6 cellular contexts compared by ENCODE assay signal in genomic region chr11:82396639-82397038, GRCh38.
DNase-seq lines count a peak whose midpoint lies in the region; ATAC-seq and TF ChIP-seq lines count a peak whose summit lies in the region.
"Not testable (repeated sequence)": the region's sequence is repeated elsewhere in the genome, so short reads cannot be mapped to it uniquely, and the experiment has no call there.

No MANE protein-coding gene starts in this region.

- H3K27ac ChIP-seq in lower lobe of right lung: not testable (repeated sequence)

- ATAC-seq in left ventricle myocardium superior, lower lobe of right lung: not testable (repeated sequence)

- not testable (repeated sequence) for TF ChIP-seq RAD21 in Ishikawa (IDR thresholded peaks at IDR 0.05; ENCODE audit: low read depth)

- intact Hi-C loops in MCF 10A (cut with micrococcal nuclease); left ventricle myocardium superior (cut with micrococcal nuclease); lower lobe of right lung (cut with DNase I): not testable (repeated sequence)

- peaks cover 15% of the 10 kb centered on the region for H3K9me3 Mint-ChIP-seq in MCF 10A (ENCODE audit: unreplicated experiment)

- POLR2A ChIA-PET in MCF 10A (lab: Yijun Ruan, JAX): not testable (repeated sequence)

- H3K27me3 ChIP-seq in lower lobe of right lung (ENCODE audit: low read depth): not testable (repeated sequence)

- H3K4me3 Mint-ChIP-seq in MCF 10A (ENCODE audit: unreplicated experiment): not testable (repeated sequence)

- DNase-seq in NB4 (ENCODE audit: low read depth) (peak; percentile 34), OCI-M1 (lab: John Stamatoyannopoulos, UW) (peak; percentile 28), MCF 10A (ENCODE audit: unreplicated experiment) (peak; percentile 30), left ventricle myocardium superior (peak; percentile 39), lower lobe of right lung (peak; percentile 54)

- H3K27ac Mint-ChIP-seq in MCF 10A (ENCODE audit: low read depth, unreplicated experiment): not testable (repeated sequence)

- H3K9me3 ChIP-seq in lower lobe of right lung: not testable (repeated sequence)

- TF ChIP-seq CTCF in NB4 (IDR thresholded peaks at IDR 0.05; ENCODE audit: low read depth, low read length); MCF 10A (IDR thresholded peaks at IDR 0.05; ENCODE audit: unreplicated experiment); lower lobe of right lung (IDR thresholded peaks at IDR 0.05): not testable (repeated sequence)

- H3K4me3 ChIP-seq in NB4 (ENCODE audit: low read depth, low read length); lower lobe of right lung: not testable (repeated sequence)

- not testable (repeated sequence) for H3K36me3 Mint-ChIP-seq in MCF 10A (ENCODE audit: insufficient read depth, unreplicated experiment)

- TF ChIP-seq EP300 in Ishikawa (IDR thresholded peaks at IDR 0.05; ENCODE audit: borderline replicate concordance): not testable (repeated sequence)

- not testable (repeated sequence) for H3K4me1 Mint-ChIP-seq in MCF 10A (ENCODE audit: insufficient read depth, unreplicated experiment)

- BruUV-seq in MCF 10A (replicated peaks; lab: Mats Ljungman, UMichigan): not testable (repeated sequence)

- not testable (repeated sequence) for H3K4me1 ChIP-seq in lower lobe of right lung

- CTCF ChIA-PET in MCF 10A (lab: Yijun Ruan, JAX): not testable (repeated sequence)

- not testable (repeated sequence) for H3K27me3 Mint-ChIP-seq in MCF 10A (ENCODE audit: insufficient read depth, unreplicated experiment)

- H3K36me3 ChIP-seq in lower lobe of right lung: not testable (repeated sequence)

- TF ChIP-seq POLR2A in NB4 (IDR thresholded peaks at IDR 0.05; ENCODE audit: extremely low read depth, insufficient read length): not testable (repeated sequence)

TF ChIP-seq in Ishikawa, 13 proteins besides CTCF, POLR2A, EP300 and RAD21:
- peak; percentile 59 for TF ChIP-seq CEBPB (IDR thresholded peaks at IDR 0.05)
